In genomic region chr14:74492413-74493342, GRCh38 we compare ENCODE assay signal across 8 cellular contexts. TPM values are rescaled to one million over a fixed set of nuclear protein-coding genes. Genes with fewer than 3 reads are reported as not detected.
DNase-seq lines count a peak whose midpoint lies in the region; ATAC-seq and TF ChIP-seq lines count a peak whose summit lies in the region.

NPC2 (minus strand) TSS chr14:74493305; CDS start chr14:74493274, 31 bp downstream.

- no peaks in the 10 kb centered on the region for H3K9me3 Mint-ChIP-seq in activated T-cell treated with anti-CD3 and anti-CD28 coated beads, Interleukin-2, amount 50 U/mL, for 72 hours
- H3K9me3 Mint-ChIP-seq in activated CD8-positive, alpha-beta T cell treated with anti-CD3 and anti-CD28 coated beads, Interleukin-2, amount 10 ng/mL, durations not matched to agents 7 days and 5 days (ENCODE audit: insufficient read depth): no peaks in the 10 kb centered on the region

- no peaks in the 10 kb centered on the region for H3K36me3 ChIP-seq in left ventricle myocardium inferior

- no peaks in the 10 kb centered on the region for H3K27me3 Mint-ChIP-seq in activated T-cell treated with anti-CD3 and anti-CD28 coated beads, Interleukin-2, amount 50 U/mL, for 72 hours (ENCODE audit: low read depth)
- no peaks in the 10 kb centered on the region for H3K27me3 Mint-ChIP-seq in activated CD8-positive, alpha-beta T cell treated with anti-CD3 and anti-CD28 coated beads, Interleukin-2, amount 10 ng/mL, durations not matched to agents 7 days and 5 days (ENCODE audit: low read depth)

- no peak for TF ChIP-seq CTCF in left ventricle myocardium inferior (IDR thresholded peaks at IDR 0.05; ENCODE audit: borderline replicate concordance)
- TF ChIP-seq CTCF in retinal pigment epithelial cell (conservative IDR thresholded peaks at IDR 0.05; ENCODE audit: low read depth, low read length): no peak

- DNase-seq in activated T-cell treated with anti-CD3 and anti-CD28 coated beads, Interleukin-2, amount 50 U/mL, for 72 hours: no peak
- DNase-seq in activated T-cell treated with anti-CD3 and anti-CD28 coated beads for 4 hours (no peak), left ventricle myocardium inferior (no peak), retinal pigment epithelial cell (ENCODE audit: low read depth) (no peak), SKM-1 (lab: John Stamatoyannopoulos, UW; ENCODE audit: unreplicated experiment) (no peak), AG20443 (ENCODE audit: low spot score) (no peak)
- peak; percentile 26 for DNase-seq in activated CD8-positive, alpha-beta T cell treated with anti-CD3 and anti-CD28 coated beads, Interleukin-2, amount 10 ng/mL, durations not matched to agents 7 days and 5 days

- intact Hi-C loops in left ventricle myocardium inferior (cut with micrococcal nuclease): no loop called here

- no peak within 1 kb of the TSS for H3K4me3 Mint-ChIP-seq in activated T-cell treated with anti-CD3 and anti-CD28 coated beads, Interleukin-2, amount 50 U/mL, for 72 hours
- H3K4me3 Mint-ChIP-seq in activated CD8-positive, alpha-beta T cell treated with anti-CD3 and anti-CD28 coated beads, Interleukin-2, amount 10 ng/mL, durations not matched to agents 7 days and 5 days: no peak within 1 kb of the TSS

- H3K36me3 Mint-ChIP-seq in activated T-cell treated with anti-CD3 and anti-CD28 coated beads, Interleukin-2, amount 50 U/mL, for 72 hours (ENCODE audit: insufficient read depth in 2 of 2): no peaks in the 10 kb centered on the region
- peaks cover 12% of the 10 kb centered on the region for H3K36me3 Mint-ChIP-seq in activated CD8-positive, alpha-beta T cell treated with anti-CD3 and anti-CD28 coated beads, Interleukin-2, amount 10 ng/mL, durations not matched to agents 7 days and 5 days (ENCODE audit: low read depth)

- ATAC-seq in activated T-cell treated with anti-CD3 and anti-CD28 coated beads, Interleukin-2, amount 50 U/mL, for 72 hours (replicated peaks in 1 of 2): peak; percentile 1 to 2
- ATAC-seq in HG03280 (IDR thresholded peaks at IDR 0.05; ENCODE audit: unreplicated experiment): peak; percentile 5
- no peak for ATAC-seq in activated CD8-positive, alpha-beta T cell treated with anti-CD3 and anti-CD28 coated beads, Interleukin-2, amount 10 ng/mL, durations not matched to agents 7 days and 5 days

- H3K4me1 Mint-ChIP-seq in activated T-cell treated with anti-CD3 and anti-CD28 coated beads, Interleukin-2, amount 50 U/mL, for 72 hours (ENCODE audit: low read depth): peaks cover 24% of the 10 kb centered on the region
- H3K4me1 Mint-ChIP-seq in activated CD8-positive, alpha-beta T cell treated with anti-CD3 and anti-CD28 coated beads, Interleukin-2, amount 10 ng/mL, durations not matched to agents 7 days and 5 days (ENCODE audit: low read depth): peaks cover 30% of the 10 kb centered on the region

- H3K27ac Mint-ChIP-seq in activated T-cell treated with anti-CD3 and anti-CD28 coated beads, Interleukin-2, amount 50 U/mL, for 72 hours: peak within 1 kb of the TSS; percentile 36
- H3K27ac Mint-ChIP-seq in activated CD8-positive, alpha-beta T cell treated with anti-CD3 and anti-CD28 coated beads, Interleukin-2, amount 10 ng/mL, durations not matched to agents 7 days and 5 days: peak within 1 kb of the TSS; percentile 90

- no peaks in the 10 kb centered on the region for H3K9me3 ChIP-seq in left ventricle myocardium inferior (replicated peaks)

- H3K27me3 ChIP-seq in left ventricle myocardium inferior (ENCODE audit: low read depth): no peaks in the 10 kb centered on the region

- peak within 1 kb of the TSS; percentile 93 for H3K4me3 ChIP-seq in left ventricle myocardium inferior
- peak within 1 kb of the TSS; percentile 99 for H3K4me3 ChIP-seq in retinal pigment epithelial cell (ENCODE audit: low read length)

- CTCF ChIA-PET in activated CD8-positive, alpha-beta T cell treated with anti-CD3 and anti-CD28 coated beads, Interleukin-2, amount 10 ng/mL, durations not matched to agents 7 days and 5 days (lab: Charles Lee): interaction anchor here (0.6 to 2.7 kb wide), 9 partner anchors 10 to 241 kb away, joined by 3 to 7 read pairs (median 4); partner anchors contain the start of gene ABCD4

- H3K27ac ChIP-seq in left ventricle myocardium inferior (replicated peaks): peak within 1 kb of the TSS; percentile 96

- POLR2A ChIA-PET in activated CD8-positive, alpha-beta T cell treated with anti-CD3 and anti-CD28 coated beads, Interleukin-2, amount 10 ng/mL, durations not matched to agents 7 days and 5 days (lab: Charles Lee): no interaction called here

- H3K4me1 ChIP-seq in left ventricle myocardium inferior: peaks cover 66% of the 10 kb centered on the region

RNA-seq across cellular contexts. Expression of gene NPC2, which starts in this region (rescaled TPM):
- 10 to 100 TPM; 27.1 to 35.4 TPM for total RNA-seq in activated T-cell treated with anti-CD3 and anti-CD28 coated beads, Interleukin-2, amount 50 U/mL, for 72 hours
- 10 to 100 TPM; 31.4 to 32.2 TPM for total RNA-seq in activated CD8-positive, alpha-beta T cell treated with anti-CD3 and anti-CD28 coated beads, Interleukin-2, amount 10 ng/mL, durations not matched to agents 7 days and 5 days
- total RNA-seq in left ventricle myocardium inferior: 93.5 TPM
